Comparison of ENCODE assay signal across 25 cellular contexts in genomic region chr10:33396938-33397337, GRCh38.
"Had no signal": no experiment of that assay in that cellular context is flagged by ENCODE, and none has a peak within 500 bp of the region (broad histone marks: within the 10 kb centered on the region; RNA-seq: fewer than 3 reads in every experiment).

No MANE protein-coding gene starts in this region.

- H3K27ac ChIP-seq: stomach, suprapubic skin, testis, thoracic aorta, thyroid gland, tibial artery, tibial nerve, transverse colon, upper lobe of right lung, uterus, vagina had no signal

- H3K36me3 ChIP-seq: stomach, suprapubic skin, thoracic aorta, thyroid gland, tibial artery, tibial nerve, transverse colon, upper lobe of right lung, uterus, vagina had no signal

- H3K4me1 ChIP-seq: stomach, suprapubic skin, testis, thyroid gland, tibial artery, tibial nerve, transverse colon, upper lobe of right lung, uterus, vagina had no signal

- ATAC-seq: stimulated activated effector memory CD8-positive, alpha-beta T cell treated with anti-CD3 and anti-CD28 coated beads, Interleukin-12 subunit alpha, Interleukin-12 subunit beta, amount 100 ng/mL, for 72 hours; stimulated activated memory B cell treated with anti-CD40 and anti-IgM and Interleukin-4, amounts not matched to agents 10 μg/mL and 1 μg/mL and 100 μg/mL, for 72 hours; stimulated activated naive B cell treated with anti-CD40 and anti-IgM and Interleukin-4, amounts not matched to agents 10 μg/mL and 1 μg/mL and 100 μg/mL, for 72 hours; stimulated activated naive CD8-positive, alpha-beta T cell treated with anti-CD3 and anti-CD28 coated beads, Interleukin-15, amount 100 ng/mL, for 72 hours; stimulated activated naive CD8-positive, alpha-beta T cell treated with anti-CD3 and anti-CD28 coated beads, Interleukin-15, Interleukin-2, amounts not matched to agents 100 U/mL and 50 U/mL, for 24 hours; upper lobe of right lung had no signal

- H3K9me3 ChIP-seq: suprapubic skin, testis, thyroid gland, transverse colon, uterus had no signal

- H3K4me3 ChIP-seq: stomach, suprapubic skin, testis, thoracic aorta, thyroid gland, tibial artery, tibial nerve, transverse colon, upper lobe of right lung, uterus, vagina had no signal

- H3K27me3 ChIP-seq: testis, thyroid gland, tibial artery, tibial nerve, transverse colon, upper lobe of right lung, uterus, vagina had no signal

- DNase-seq: stimulated activated CD4-positive, alpha-beta T cell treated with anti-CD3 and anti-CD28 coated beads, Interleukin-2, amount 100 ng/mL, for 48 hours; stimulated activated CD4-positive, alpha-beta T cell treated with anti-CD3 and anti-CD28 coated beads, Interleukin-4, amount 100 ng/mL, for 1 hour; stimulated activated CD4-positive, alpha-beta T cell treated with anti-CD3 and anti-CD28 coated beads, Interleukin-4, amount 100 ng/mL, for 24 hours; stimulated activated CD4-positive, alpha-beta T cell treated with anti-CD3 and anti-CD28 coated beads, Interleukin-4, amount 100 ng/mL, for 4 hours; stimulated activated CD8-positive, alpha-beta memory T cell treated with anti-CD3 and anti-CD28 coated beads, Interleukin-4, amount 100 ng/mL, for 48 hours; stimulated activated naive B cell treated with anti-CD40 and anti-IgM and Interleukin-4, amounts not matched to agents 10 μg/mL and 1 μg/mL and 100 μg/mL, for 72 hours; stimulated activated naive CD4-positive, alpha-beta T cell; stimulated activated naive CD4-positive, alpha-beta T cell treated with Interleukin-2 at 50 U/mL for 16 hours; stimulated activated naive CD8-positive, alpha-beta T cell treated with anti-CD3 and anti-CD28 coated beads, Interleukin-15, amount 100 ng/mL, for 72 hours; stimulated activated naive CD8-positive, alpha-beta T cell treated with anti-CD3 and anti-CD28 coated beads, Interleukin-15, Interleukin-2, amounts not matched to agents 100 U/mL and 50 U/mL, for 24 hours; stomach; substantia nigra; testis; thyroid gland; tibial artery; transverse colon; trophoblast cell; upper lobe of right lung; uterus had no signal
